In genomic region chr16:24544640-24545039, GRCh38 we compare ENCODE assay signal across 9 cellular contexts. TPM values are rescaled to one million over a fixed set of nuclear protein-coding genes. Genes with fewer than 3 reads are reported as not detected.
A peak's percentile ranks its signal among the peaks of the same experiment; 100 is the strongest.
DNase-seq lines count a peak whose midpoint lies in the region; ATAC-seq and TF ChIP-seq lines count a peak whose summit lies in the region.
"Had no signal": no experiment of that assay in that cellular context is flagged by ENCODE, and none has a peak within 500 bp of the region (broad histone marks: within the 10 kb centered on the region; RNA-seq: fewer than 3 reads in every experiment).

No MANE protein-coding gene starts in this region.

- H3K4me1 Mint-ChIP-seq in stimulated activated naive CD8-positive, alpha-beta T cell treated with anti-CD3 and anti-CD28 coated beads, Interleukin-15, Interleukin-2, amounts not matched to agents 100 ng/mL and 50 ng/mL, for 24 hours (ENCODE audit: low read depth) = peaks cover 69% of the 10 kb centered on the region
- H3K4me1 Mint-ChIP-seq in naive B cell = peaks cover 46 to 64% (median 60%) of the 10 kb centered on the region in 3 donors

- H3K4me3 ChIP-seq in astrocyte of the spinal cord (ENCODE audit: low read depth, low read length) = no peak overlapping the region

- no peaks in the 10 kb centered on the region for H3K27me3 Mint-ChIP-seq in stimulated activated naive CD8-positive, alpha-beta T cell treated with anti-CD3 and anti-CD28 coated beads, Interleukin-15, Interleukin-2, amounts not matched to agents 100 ng/mL and 50 ng/mL, for 24 hours
- H3K27me3 Mint-ChIP-seq in naive B cell = no peaks in the 10 kb centered on the region

- H3K9me3 Mint-ChIP-seq in stimulated activated naive CD8-positive, alpha-beta T cell treated with anti-CD3 and anti-CD28 coated beads, Interleukin-15, Interleukin-2, amounts not matched to agents 100 ng/mL and 50 ng/mL, for 24 hours = no peaks in the 10 kb centered on the region
- H3K9me3 Mint-ChIP-seq in naive B cell = no peaks in the 10 kb centered on the region

- peak overlapping the region; percentile 39 for H3K27ac Mint-ChIP-seq in stimulated activated naive CD8-positive, alpha-beta T cell treated with anti-CD3 and anti-CD28 coated beads, Interleukin-15, Interleukin-2, amounts not matched to agents 100 ng/mL and 50 ng/mL, for 24 hours
- H3K27ac Mint-ChIP-seq in naive B cell = peak overlapping the region in 4 of 6 donors; percentile 7 to 89 (median 61)

- in situ Hi-C loops in astrocyte of the spinal cord (cut with HindIII; ENCODE audit: low sequenced_read_pairs) = no loop called here

- DNase-seq in stimulated activated naive CD8-positive, alpha-beta T cell treated with anti-CD3 and anti-CD28 coated beads, Interleukin-15, Interleukin-2, amounts not matched to agents 100 U/mL and 50 U/mL, for 24 hours = no peak
- peak; percentile 38 for DNase-seq in astrocyte of the spinal cord (ENCODE audit: low read depth, low spot score)
- DNase-seq in naive B cell = no peak
- no peak for DNase-seq in DMS53 (lab: John Stamatoyannopoulos, UW)
- no peak for DNase-seq in NCI-H748 treated with DMSO at 0.1 percent for 48 hours (lab: John Stamatoyannopoulos, UW)
- no peak for DNase-seq in DMS79 (lab: John Stamatoyannopoulos, UW)
- no peak for DNase-seq in midbrain (lab: John Stamatoyannopoulos, UW)
- DNase-seq: OCI-M1 had no signal

- peaks cover 81% of the 10 kb centered on the region for H3K36me3 Mint-ChIP-seq in stimulated activated naive CD8-positive, alpha-beta T cell treated with anti-CD3 and anti-CD28 coated beads, Interleukin-15, Interleukin-2, amounts not matched to agents 100 ng/mL and 50 ng/mL, for 24 hours (ENCODE audit: low read depth)
- H3K36me3 Mint-ChIP-seq in naive B cell = peaks cover 15 to 16% of the 10 kb centered on the region in 2 donors

- peak overlapping the region; percentile 4 for H3K4me3 Mint-ChIP-seq in stimulated activated naive CD8-positive, alpha-beta T cell treated with anti-CD3 and anti-CD28 coated beads, Interleukin-15, Interleukin-2, amounts not matched to agents 100 ng/mL and 50 ng/mL, for 24 hours
- peak overlapping the region in 6 of 8 donors; percentile 9 to 45 (median 36) for H3K4me3 Mint-ChIP-seq in naive B cell

- no peak for ATAC-seq in stimulated activated naive CD8-positive, alpha-beta T cell treated with anti-CD3 and anti-CD28 coated beads, Interleukin-15, Interleukin-2, amounts not matched to agents 100 U/mL and 50 U/mL, for 24 hours
- no peak for ATAC-seq in naive B cell (ENCODE audit: low read depth in 2 of 2)

- no peak for TF ChIP-seq CTCF in astrocyte of the spinal cord (IDR thresholded peaks at IDR 0.05; ENCODE audit: low read depth, low read length)

RNA-seq across cellular contexts. Expression of gene RBBP6, which starts 5.3 kb away (rescaled TPM):
- 10 to 100 TPM; 19.6 to 41.1 (median 30.2) TPM for polyA plus RNA-seq in naive B cell (ENCODE audit: low read depth in 6 of 6)
